1 cellular context compared by ENCODE assay signal in the genomic region with DNA sequence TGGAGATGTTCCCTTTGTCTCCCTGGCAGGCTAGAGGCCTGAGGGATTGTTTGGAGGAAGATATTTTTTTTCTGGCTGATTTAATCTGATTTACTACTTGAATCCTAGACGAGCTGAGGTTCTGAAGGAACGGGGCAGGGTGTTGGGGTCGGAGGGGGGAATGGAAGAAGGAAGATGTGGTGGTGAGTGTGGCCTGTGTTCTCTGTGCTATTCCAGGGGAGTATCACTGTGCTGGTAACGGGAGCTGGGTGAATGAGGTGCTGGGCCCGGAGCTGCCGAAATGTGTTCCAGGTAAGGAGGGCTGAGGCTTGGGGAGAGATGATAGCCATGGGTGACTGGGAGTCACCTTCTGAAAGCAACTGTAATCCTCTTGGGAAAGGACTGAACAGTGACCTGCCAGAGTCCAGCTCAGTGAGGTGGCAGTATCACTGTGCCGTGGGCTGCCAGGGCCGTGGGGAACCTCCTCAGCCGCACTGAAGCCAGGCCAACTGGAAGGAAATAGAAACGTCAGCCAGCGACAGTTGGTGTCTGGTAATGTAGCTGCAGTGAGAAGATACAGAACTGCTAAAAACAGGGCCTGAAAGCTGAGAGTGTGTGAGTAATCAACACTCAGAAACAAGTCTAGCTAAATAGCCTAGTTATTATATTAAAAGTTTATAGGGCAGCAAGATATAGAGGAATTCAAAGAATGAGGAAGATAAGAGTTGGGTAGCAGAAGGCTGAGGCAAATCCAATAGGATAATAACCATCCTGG.
TF ChIP-seq lines count a peak whose summit lies in the region.

No MANE protein-coding gene starts in this region.

TF ChIP-seq in K562, 482 proteins besides CTCF, POLR2A, EP300 and RAD21:
- TF ChIP-seq CBFA2T3 (IDR thresholded peaks at IDR 0.05): peak; percentile 14; the same call in 1 of the 2 replicates
- TF ChIP-seq MCM7 (IDR thresholded peaks at IDR 0.05): no peak
- no peak for TF ChIP-seq POLR2H (tag; IDR thresholded peaks at IDR 0.05; ENCODE audit: low read depth)
- no peak for TF ChIP-seq ZNF717 (CRISPR knock-in tag; IDR thresholded peaks at IDR 0.05)
- no peak for TF ChIP-seq JUNB (CRISPR knock-in tag; conservative IDR thresholded peaks at IDR 0.05)
- 0 out of 2 replicates have a peak, but pooled peaks have one; percentile 33 for TF ChIP-seq CREM (IDR thresholded peaks at IDR 0.05; ENCODE audit: low read depth)
- TF ChIP-seq ZNF121 (CRISPR knock-in tag; conservative IDR thresholded peaks at IDR 0.05): no peak
- no peak for TF ChIP-seq CXXC5 (CRISPR knock-in tag; IDR thresholded peaks at IDR 0.05)
- no peak for TF ChIP-seq ZNF354B (CRISPR knock-in tag; IDR thresholded peaks at IDR 0.05)
